ENCODE assay signal across 3 cellular contexts in the genomic region with DNA sequence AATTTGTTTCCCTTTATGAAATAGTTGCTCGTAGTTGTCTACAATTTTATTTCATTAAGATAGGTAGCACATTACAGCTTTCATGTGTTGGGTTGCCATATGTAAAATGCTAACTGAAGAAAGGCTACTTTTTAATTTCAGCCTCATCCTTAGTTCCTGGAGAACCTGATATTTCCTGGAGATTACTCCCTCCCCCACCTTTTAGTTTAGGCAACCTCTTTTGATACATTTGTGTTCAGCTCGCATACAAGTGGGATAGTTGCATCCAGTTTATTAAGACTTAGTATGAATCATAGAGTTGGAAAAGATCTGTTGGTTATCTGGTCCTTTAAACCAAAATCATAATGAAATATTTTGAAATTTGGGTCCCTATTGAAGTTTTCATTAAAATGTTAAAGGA.
TF ChIP-seq lines count a peak whose summit lies in the region.

No MANE protein-coding gene starts in this region.

TF ChIP-seq in A549, 52 proteins besides CTCF, POLR2A, EP300 and RAD21:
- TF ChIP-seq FOSB (CRISPR knock-in tag; IDR thresholded peaks at IDR 0.05) = no peak

TF ChIP-seq in IMR-90, 13 proteins besides CTCF, POLR2A, EP300 and RAD21:
- TF ChIP-seq RCOR1 (IDR thresholded peaks at IDR 0.05; ENCODE audit: insufficient replicate concordance, low read length) = no peak
- no peak for TF ChIP-seq SMC3 (IDR thresholded peaks at IDR 0.05; ENCODE audit: low read depth, low read length)
- no peak for TF ChIP-seq CHD1 (IDR thresholded peaks at IDR 0.05; ENCODE audit: low read depth, low read length)
- no peak for TF ChIP-seq BHLHE40 (IDR thresholded peaks at IDR 0.05; ENCODE audit: low read depth, low read length)
- TF ChIP-seq MXI1 (IDR thresholded peaks at IDR 0.05; ENCODE audit: borderline replicate concordance, low read depth, low read length) = no peak
- no peak for TF ChIP-seq USF2 (IDR thresholded peaks at IDR 0.05; ENCODE audit: low read depth, low read length)
- TF ChIP-seq MAFK (IDR thresholded peaks at IDR 0.05; ENCODE audit: low read depth, low read length) = no peak
- TF ChIP-seq MAZ (IDR thresholded peaks at IDR 0.05; ENCODE audit: borderline replicate concordance, low read depth, low read length) = no peak
TF ChIP-seq in IMR-90: peak in this region for 0.

TF ChIP-seq in K562, 482 proteins besides CTCF, POLR2A, EP300 and RAD21:
- TF ChIP-seq ZNF830 (CRISPR knock-in tag; IDR thresholded peaks at IDR 0.05) (no peak), ARID3A (IDR thresholded peaks at IDR 0.05; ENCODE audit: borderline replicate concordance, low read depth, low read length) (peak; percentile 52), ETV1 (tag; conservative IDR thresholded peaks at IDR 0.05; ENCODE audit: low read depth) (peak; percentile 35; the same call in 1 of the 2 replicates)
